Comparison of ENCODE assay signal across 13 cellular contexts in genomic region chr20:51536116-51537069, GRCh38. TPM values are rescaled to one million over a fixed set of nuclear protein-coding genes. Genes with fewer than 3 reads are reported as not detected.
DNase-seq lines count a peak whose midpoint lies in the region; ATAC-seq, FAIRE-seq and TF ChIP-seq lines count a peak whose summit lies in the region.
"Had no signal": no experiment of that assay in that cellular context is flagged by ENCODE, and none has a peak within 500 bp of the region (broad histone marks: within the 10 kb centered on the region; RNA-seq: fewer than 3 reads in every experiment).

No MANE protein-coding gene starts in this region.

- TF ChIP-seq RAD21 in GM12878 (IDR thresholded peaks at IDR 0.05; ENCODE audit: insufficient read depth, low read depth, low read length) = no peak

- peak overlapping the region; percentile 67 for H3K4me3 Mint-ChIP-seq in stimulated activated naive CD8-positive, alpha-beta T cell treated with anti-CD3 and anti-CD28 coated beads, Interleukin-15, Interleukin-2, amounts not matched to agents 100 ng/mL and 50 ng/mL, for 24 hours

- H2AFZ ChIP-seq in GM12878 (ENCODE audit: control insufficient read depth, low read depth, low read length) = no peak overlapping the region

- FAIRE-seq in GM12878 (lab: Jason Lieb, UNC) = no peak

- SMC1A ChIA-PET in GM12878 (lab: Charles Lee; ENCODE audit: uncharacterized antibody, unreplicated experiment) = interaction anchor here (1.3 to 1.5 kb wide), 2 partner anchors 59 to 114 kb away, joined by 3 read pairs; no protein-coding TSS in a partner anchor

- TF ChIP-seq CTCF in GM12878 (IDR thresholded peaks at IDR 0.05 in 2 of 3, conservative IDR thresholded peaks at IDR 0.05 in 1 of 3; ENCODE audit: control insufficient read depth in 2 of 3, extremely low read depth in 1 of 3, insufficient read depth in 1 of 3, low read depth in 3 of 3, low read length in 3 of 3) = no peak

- H3K4me2 ChIP-seq in GM12878 (ENCODE audit: control insufficient read depth, insufficient read depth) = peak overlapping the region; percentile 62

- H3K27ac Mint-ChIP-seq in stimulated activated naive CD8-positive, alpha-beta T cell treated with anti-CD3 and anti-CD28 coated beads, Interleukin-15, Interleukin-2, amounts not matched to agents 100 ng/mL and 50 ng/mL, for 24 hours = peak overlapping the region; percentile 99

- H3K4me3 ChIP-seq in GM12878 = no peak overlapping the region
- H3K4me3 ChIP-seq: heart right ventricle had no signal

- POLR2A ChIA-PET in GM12878 (lab: Charles Lee) = no interaction called here

- peak overlapping the region; percentile 15; the same call in 1 of the 2 replicates for H3K27ac ChIP-seq in GM12878 (ENCODE audit: control insufficient read depth, insufficient read depth)

- DNase-seq in stimulated activated naive CD8-positive, alpha-beta T cell treated with anti-CD3 and anti-CD28 coated beads, Interleukin-15, Interleukin-2, amounts not matched to agents 100 U/mL and 50 U/mL, for 24 hours = no peak
- peak; percentile 74 for DNase-seq in NCI-H69 (lab: John Stamatoyannopoulos, UW)
- no peak for DNase-seq in GM12878 (ENCODE audit: low read depth, low spot score)
- DNase-seq in kidney glomerular epithelial cell (lab: John Stamatoyannopoulos, UW) = no peak
- no peak for DNase-seq in stimulated activated CD8-positive, alpha-beta memory T cell treated with anti-CD3 and anti-CD28 coated beads, Interleukin-4, amount 100 ng/mL, for 48 hours
- DNase-seq in HuH-7.5 (ENCODE audit: low spot score) = no peak
- DNase-seq: activated gamma-delta T cell; effector CD4-positive, alpha-beta T cell; heart right ventricle; mammary epithelial cell; NCI-H526 treated with DMSO at 0.1 percent for 48 hours had no signal

- H3K4me1 Mint-ChIP-seq in stimulated activated naive CD8-positive, alpha-beta T cell treated with anti-CD3 and anti-CD28 coated beads, Interleukin-15, Interleukin-2, amounts not matched to agents 100 ng/mL and 50 ng/mL, for 24 hours (ENCODE audit: low read depth) = peaks cover 97% of the 10 kb centered on the region

- ATAC-seq in stimulated activated naive CD8-positive, alpha-beta T cell treated with anti-CD3 and anti-CD28 coated beads, Interleukin-15, Interleukin-2, amounts not matched to agents 100 U/mL and 50 U/mL, for 24 hours = no peak
- ATAC-seq in GM12878 = no peak
- no peak for ATAC-seq in GM21367 (IDR thresholded peaks at IDR 0.05; ENCODE audit: unreplicated experiment)

- WGBS in GM12878 (ENCODE audit: insufficient coverage, insufficient replicate concordance, low lambda C conversion rate, missing lambda C conversion rate) = 38% methylated on average over 6 of the region's 6 CpGs

- no peak for TF ChIP-seq EP300 in GM12878 (IDR thresholded peaks at IDR 0.05; ENCODE audit: borderline replicate concordance in 1 of 2, control insufficient read depth in 1 of 2, low read depth in 2 of 2, low read length in 2 of 2)

- in situ Hi-C loops in GM12878 (cut with MboI) = no loop called here

- peaks cover 58% of the 10 kb centered on the region for H3K36me3 Mint-ChIP-seq in stimulated activated naive CD8-positive, alpha-beta T cell treated with anti-CD3 and anti-CD28 coated beads, Interleukin-15, Interleukin-2, amounts not matched to agents 100 ng/mL and 50 ng/mL, for 24 hours (ENCODE audit: low read depth)

- CTCF ChIA-PET in GM12878 (lab: Yijun Ruan, JAX) = interaction anchor here (0.7 to 3.1 kb wide), 2 partner anchors 58 to 150 kb away, joined by 4 to 11 read pairs; no protein-coding TSS in a partner anchor

- peaks cover 60% of the 10 kb centered on the region for H3K4me1 ChIP-seq in GM12878 (ENCODE audit: control insufficient read depth, insufficient read depth, low read length)

- no peak for TF ChIP-seq POLR2A in GM12878 (IDR thresholded peaks at IDR 0.05; ENCODE audit: low read depth, low read length)

- H3K79me2 ChIP-seq in GM12878 (ENCODE audit: control insufficient read depth, insufficient read depth, low read length) = peaks cover 70% of the 10 kb centered on the region

- no peaks in the 10 kb centered on the region; a peak in 1 of 4 replicates for H3K36me3 ChIP-seq in GM12878 (ENCODE audit: control insufficient read depth in 2 of 2, insufficient read depth in 2 of 2, low read length in 1 of 2)

- H3K9me3 ChIP-seq in GM12878 (replicated peaks; ENCODE audit: control insufficient read depth, insufficient read depth, low read length) = no peaks in the 10 kb centered on the region

- no TSS peak for BruUV-seq in GM12878 (replicated peaks; lab: Mats Ljungman, UMichigan)

- H3K27me3 ChIP-seq in GM12878 (replicated peaks in 1 of 2; ENCODE audit: control insufficient read depth in 2 of 2, insufficient read depth in 2 of 2, low read length in 1 of 2) = no peaks in the 10 kb centered on the region

- H3K9ac ChIP-seq in GM12878 (ENCODE audit: control insufficient read depth, insufficient read depth, low read length) = no peak overlapping the region; the same call in 1 of the 2 replicates

- H3K27me3 Mint-ChIP-seq in stimulated activated naive CD8-positive, alpha-beta T cell treated with anti-CD3 and anti-CD28 coated beads, Interleukin-15, Interleukin-2, amounts not matched to agents 100 ng/mL and 50 ng/mL, for 24 hours = no peaks in the 10 kb centered on the region

- intact Hi-C loops in GM12878 (cut with micrococcal nuclease; ENCODE audit: unreplicated experiment) = loop anchor here (1.0 kb wide), 1 partner anchor 15 kb away; no protein-coding TSS in a partner anchor

- H4K20me1 ChIP-seq in GM12878 (ENCODE audit: control insufficient read depth, insufficient read depth) = no peaks in the 10 kb centered on the region

- H3K9me3 Mint-ChIP-seq in stimulated activated naive CD8-positive, alpha-beta T cell treated with anti-CD3 and anti-CD28 coated beads, Interleukin-15, Interleukin-2, amounts not matched to agents 100 ng/mL and 50 ng/mL, for 24 hours = no peaks in the 10 kb centered on the region

- RAD21 ChIA-PET in GM12878 (lab: Charles Lee; ENCODE audit: unreplicated experiment) = interaction anchor here (0.9 to 1.4 kb wide), 2 partner anchors 9 to 151 kb away, joined by 4 to 6 read pairs; no protein-coding TSS in a partner anchor

TF ChIP-seq in GM12878, 131 proteins besides CTCF, POLR2A, EP300 and RAD21 (continues in another document):
- no peak for TF ChIP-seq ZBTB11 (CRISPR knock-in tag; IDR thresholded peaks at IDR 0.05)
- no peak for TF ChIP-seq TCF3 (IDR thresholded peaks at IDR 0.05; ENCODE audit: borderline replicate concordance, insufficient read depth, low read depth, low read length)
- no peak for TF ChIP-seq USF2 (IDR thresholded peaks at IDR 0.05; ENCODE audit: borderline replicate concordance, low read depth, low read length)
- no peak for TF ChIP-seq TAF1 (IDR thresholded peaks at IDR 0.05; ENCODE audit: borderline replicate concordance, low read depth, low read length)
- no peak for TF ChIP-seq TCF12 (IDR thresholded peaks at IDR 0.05; ENCODE audit: low read depth, low read length)
- TF ChIP-seq CBFB (IDR thresholded peaks at IDR 0.05; ENCODE audit: low read depth) = no peak

RNA-seq across cellular contexts. Expression of gene NFATC2, which starts 6.1 kb away (rescaled TPM):
- 24.0 and 24.8 TPM in 2 replicates for total RNA-seq in GM12878 (2013; cell fraction: nucleolus; rRNA removed)
- total RNA-seq in GM12878 (2014; rRNA removed) (5.1 TPM in 2 replicates), GM12878 (2014; rRNA removed; fragmentation: Illumina TruSeq; extraction: Trizol) (3.7 and 4.3 TPM in 2 replicates), GM12878 (2021) (17.5 and 20.0 TPM in 2 replicates)
- 4.4 TPM for polyA plus RNA-seq in GM12878 (2011; ENCODE audit: low read depth)
- polyA plus RNA-seq in GM12878 (2011; rRNA removed) (7.6 and 7.9 TPM in 2 replicates), GM12878 (2014; fragmentation: Illumina TruSeq; extraction: Trizol) (12.3 and 12.7 TPM in 2 replicates), GM12878 (2014; fragmentation: Nextera tagmentation; extraction: Ambion mirVana) (1 to 10 TPM; 3.3 to 7.3 TPM), GM12878 (2014; rRNA removed) (5.6 and 6.8 TPM in 2 replicates), GM12878 (2016; fragmentation: Nextera tagmentation; extraction: Ambion mirVana) (1 to 10 TPM; 7.3 to 7.7 TPM)
- 5.2 and 9.2 TPM in 2 replicates for polyA plus RNA-seq in GM12878 (2011; cell fraction: cytosol; rRNA removed)
- 15.6 and 22.7 TPM in 2 replicates for polyA plus RNA-seq in GM12878 (2011; cell fraction: nucleus; rRNA removed)
- polyA plus RNA-seq in GM12878 (2012) = 5.3 and 9.1 TPM in 2 replicates
- 12.2 and 12.7 TPM in 2 replicates for polyA minus RNA-seq in GM12878 (2011; rRNA and poly(A)+ RNA removed)
- 11.8 and 12.8 TPM in 2 replicates for polyA minus RNA-seq in GM12878 (2011; cell fraction: cytosol; rRNA and poly(A)+ RNA removed)
- 10.2 and 22.1 TPM in 2 replicates for polyA minus RNA-seq in GM12878 (2011; cell fraction: nucleus; rRNA and poly(A)+ RNA removed)
